ENCODE assay signal across 8 cellular contexts in the genomic region with DNA sequence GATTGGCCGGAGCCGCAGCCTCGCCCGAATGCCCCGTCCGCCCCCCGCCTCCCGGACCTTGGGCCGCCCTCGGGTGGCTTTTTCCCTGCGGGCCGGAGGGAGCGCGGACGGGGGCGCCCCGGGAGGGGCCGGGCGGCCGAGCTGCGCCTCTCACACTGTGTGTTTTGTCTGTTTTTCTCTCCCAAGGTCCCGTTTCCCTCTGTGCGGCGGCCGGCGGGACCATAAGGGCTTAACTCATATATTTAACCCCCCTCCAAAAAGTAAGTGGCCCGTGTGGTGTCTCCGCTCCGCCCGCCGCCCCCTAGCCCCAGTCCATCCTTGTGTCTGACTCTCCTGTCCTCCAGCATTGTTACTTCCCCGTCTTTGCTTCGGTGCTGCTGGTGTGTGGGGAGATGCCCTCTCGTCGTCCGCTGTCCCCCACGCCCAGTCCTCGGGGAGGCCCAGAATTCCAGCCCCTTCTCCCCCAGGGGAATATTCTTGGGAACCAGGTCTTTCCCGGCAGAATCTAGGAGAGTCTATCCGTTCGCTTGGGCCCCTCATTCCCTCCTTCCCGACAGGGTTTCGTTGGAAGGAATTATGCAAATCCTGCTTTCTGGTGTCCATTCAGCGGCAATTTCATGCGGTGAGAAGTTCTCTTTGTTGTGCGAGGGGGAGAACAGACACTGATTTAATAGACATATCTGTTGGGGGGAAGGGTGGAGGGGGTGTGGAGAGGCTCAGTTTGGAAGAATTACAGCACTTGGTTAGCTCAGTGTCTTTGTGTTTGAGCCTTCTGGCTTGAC. TPM values are rescaled to one million over a fixed set of nuclear protein-coding genes. Genes with fewer than 3 reads are reported as not detected.
DNase-seq lines count a peak whose midpoint lies in the region; ATAC-seq and TF ChIP-seq lines count a peak whose summit lies in the region.

No MANE protein-coding gene starts in this region.

- H3K27me3 Mint-ChIP-seq in activated T-helper 2 cell treated with anti-CD3 and anti-CD28 coated beads, Interferon-gamma antibody, Interleukin-2, Interleukin-4, amounts not matched to agents 10 μg/mL and 5 μg/mL and 100 μg/mL, durations not matched to agents 14 hours and 24 hours and 36 hours (ENCODE audit: low read depth), result no peaks in the 10 kb centered on the region
- H3K27me3 Mint-ChIP-seq in glutamatergic neuron (ENCODE audit: unreplicated experiment), result peaks cover 11% of the 10 kb centered on the region
- no peaks in the 10 kb centered on the region for H3K27me3 Mint-ChIP-seq in osteocyte (ENCODE audit: unreplicated experiment)

- H3K4me3 Mint-ChIP-seq in activated T-helper 2 cell treated with anti-CD3 and anti-CD28 coated beads, Interferon-gamma antibody, Interleukin-2, Interleukin-4, amounts not matched to agents 10 μg/mL and 5 μg/mL and 100 μg/mL, durations not matched to agents 14 hours and 24 hours and 36 hours (ENCODE audit: low read depth), result peak overlapping the region; percentile 90
- H3K4me3 Mint-ChIP-seq in glutamatergic neuron (ENCODE audit: unreplicated experiment) (peak overlapping the region; percentile 99), osteocyte (ENCODE audit: unreplicated experiment) (peak overlapping the region; percentile 94)

- peak overlapping the region; percentile 70 for H3K4me3 ChIP-seq in NB4 (ENCODE audit: low read depth, low read length)

- no peaks in the 10 kb centered on the region for H3K9me3 Mint-ChIP-seq in activated T-helper 2 cell treated with anti-CD3 and anti-CD28 coated beads, Interferon-gamma antibody, Interleukin-2, Interleukin-4, amounts not matched to agents 10 μg/mL and 5 μg/mL and 100 μg/mL, durations not matched to agents 14 hours and 24 hours and 36 hours
- H3K9me3 Mint-ChIP-seq in glutamatergic neuron (ENCODE audit: unreplicated experiment), result peaks cover 13% of the 10 kb centered on the region
- no peaks in the 10 kb centered on the region for H3K9me3 Mint-ChIP-seq in osteocyte (ENCODE audit: unreplicated experiment)

- H3K27ac Mint-ChIP-seq in activated T-helper 2 cell treated with anti-CD3 and anti-CD28 coated beads, Interferon-gamma antibody, Interleukin-2, Interleukin-4, amounts not matched to agents 10 μg/mL and 5 μg/mL and 100 μg/mL, durations not matched to agents 14 hours and 24 hours and 36 hours, result peak overlapping the region; percentile 78
- peak overlapping the region; percentile 100 for H3K27ac Mint-ChIP-seq in glutamatergic neuron (ENCODE audit: unreplicated experiment)
- H3K27ac Mint-ChIP-seq in osteocyte (ENCODE audit: unreplicated experiment), result peak overlapping the region; percentile 92

- DNase-seq in Daoy (ENCODE audit: low read depth) (peak; percentile 21), NB4 (ENCODE audit: low read depth) (peak; percentile 53), glutamatergic neuron (peak; percentile 76), osteocyte (ENCODE audit: extremely low spot score, unreplicated experiment) (no peak), mesenteric fat pad (ENCODE audit: low spot score) (no peak), NCI-H774 (lab: John Stamatoyannopoulos, UW) (no peak)
- no peak for DNase-seq in activated T-helper 2 cell treated with anti-CD3 and anti-CD28 coated beads, Interferon-gamma antibody, Interleukin-2, Interleukin-4, amounts not matched to agents 10 μg/mL and 5 μg/mL and 100 μg/mL, durations not matched to agents 14 hours and 24 hours and 36 hours (ENCODE audit: low spot score)

- peaks cover 44% of the 10 kb centered on the region for H3K4me1 Mint-ChIP-seq in activated T-helper 2 cell treated with anti-CD3 and anti-CD28 coated beads, Interferon-gamma antibody, Interleukin-2, Interleukin-4, amounts not matched to agents 10 μg/mL and 5 μg/mL and 100 μg/mL, durations not matched to agents 14 hours and 24 hours and 36 hours (ENCODE audit: low read depth)
- peaks cover 16% of the 10 kb centered on the region for H3K4me1 Mint-ChIP-seq in glutamatergic neuron (ENCODE audit: low read depth, unreplicated experiment)
- H3K4me1 Mint-ChIP-seq in osteocyte (ENCODE audit: unreplicated experiment), result peaks cover 47% of the 10 kb centered on the region

- no peak for TF ChIP-seq POLR2A in NB4 (IDR thresholded peaks at IDR 0.05; ENCODE audit: extremely low read depth, insufficient read length)

- intact Hi-C loops in activated T-helper 2 cell treated with anti-CD3 and anti-CD28 coated beads, Interferon-gamma antibody, Interleukin-2, Interleukin-4, amounts not matched to agents 10 μg/mL and 5 μg/mL and 100 μg/mL, durations not matched to agents 14 hours and 24 hours and 36 hours (cut with micrococcal nuclease), result loop anchor here (5.0 to 10.0 kb wide), 3 partner anchors 61 to 436 kb away; no protein-coding TSS in a partner anchor

- peaks cover 36% of the 10 kb centered on the region for H3K36me3 Mint-ChIP-seq in activated T-helper 2 cell treated with anti-CD3 and anti-CD28 coated beads, Interferon-gamma antibody, Interleukin-2, Interleukin-4, amounts not matched to agents 10 μg/mL and 5 μg/mL and 100 μg/mL, durations not matched to agents 14 hours and 24 hours and 36 hours (ENCODE audit: low read depth)
- H3K36me3 Mint-ChIP-seq in glutamatergic neuron (ENCODE audit: unreplicated experiment), result no peaks in the 10 kb centered on the region
- no peaks in the 10 kb centered on the region for H3K36me3 Mint-ChIP-seq in osteocyte (ENCODE audit: unreplicated experiment)

- TF ChIP-seq CTCF in NB4 (IDR thresholded peaks at IDR 0.05; ENCODE audit: low read depth, low read length), result no peak
- TF ChIP-seq CTCF in glutamatergic neuron (IDR thresholded peaks at IDR 0.05; ENCODE audit: partially characterized antibody, unreplicated experiment), result no peak
- TF ChIP-seq CTCF in osteocyte (IDR thresholded peaks at IDR 0.05), result no peak

- peak; percentile 10 for ATAC-seq in GM21825 (IDR thresholded peaks at IDR 0.05; ENCODE audit: unreplicated experiment)

RNA-seq across cellular contexts. Expression of a gene that starts 1.3 kb away (rescaled TPM):
- total RNA-seq in Daoy (2014; rRNA removed; shearing (Covaris generic)), result 10.6 and 12.3 TPM in 2 replicates
- 23.6 and 27.3 TPM in 2 replicates for total RNA-seq in activated T-helper 2 cell treated with anti-CD3 and anti-CD28 coated beads, Interferon-gamma antibody, Interleukin-2, Interleukin-4, amounts not matched to agents 10 μg/mL and 5 μg/mL and 100 μg/mL, durations not matched to agents 14 hours and 24 hours and 36 hours
- total RNA-seq in glutamatergic neuron (ENCODE audit: unreplicated experiment) (132 TPM), osteocyte (22.6 and 26.8 TPM in 2 replicates), mesenteric fat pad (40.7 TPM)

Comparison
In these comparisons a context has a peak if more than half of its experiments do, and no peak if none do; other contexts are left out.
1. DNase-seq: peak in Daoy (single experiment), NB4 (single experiment) and glutamatergic neuron (single experiment); none in activated T-helper 2 cell treated with anti-CD3 and anti-CD28 coated beads, Interferon-gamma antibody, Interleukin-2, Interleukin-4, amounts not matched to agents 10 μg/mL and 5 μg/mL and 100 μg/mL, durations not matched to agents 14 hours and 24 hours and 36 hours (single experiment), osteocyte (single experiment), mesenteric fat pad (single experiment) and NCI-H774 (single experiment).
2. Peak in every context shown above with its lines, with median percentiles within 50 percentile points of each other: H3K27ac Mint-ChIP-seq and H3K4me3 Mint-ChIP-seq.